1 cellular context compared by ENCODE assay signal in genomic region chr1:203165101-203165799, GRCh38.
TF ChIP-seq lines count a peak whose summit lies in the region.

No MANE protein-coding gene starts in this region.

TF ChIP-seq in H1, 55 proteins besides CTCF, POLR2A, EP300 and RAD21:
- TF ChIP-seq CHD2 (IDR thresholded peaks at IDR 0.05; ENCODE audit: low read length) (no peak), RXRA (IDR thresholded peaks at IDR 0.05; ENCODE audit: insufficient read depth, low read depth, low read length) (no peak), BACH1 (IDR thresholded peaks at IDR 0.05; ENCODE audit: low read length) (no peak), SP4 (IDR thresholded peaks at IDR 0.05; ENCODE audit: low read length) (no peak), CBX5 (IDR thresholded peaks at IDR 0.05; ENCODE audit: low read depth, low read length) (no peak), ASH2L (IDR thresholded peaks at IDR 0.05; ENCODE audit: low read length) (no peak), E2F6 (IDR thresholded peaks at IDR 0.05) (no peak)
